ENCODE assay signal across 26 cellular contexts in genomic region chr5:7209583-7210139, GRCh38.
DNase-seq lines count a peak whose midpoint lies in the region; ATAC-seq, FAIRE-seq and TF ChIP-seq lines count a peak whose summit lies in the region.
"Had no signal": no experiment of that assay in that cellular context is flagged by ENCODE, and none has a peak within 500 bp of the region (broad histone marks: within the 10 kb centered on the region; RNA-seq: fewer than 3 reads in every experiment).

No MANE protein-coding gene starts in this region.

- TF ChIP-seq CTCF in bronchial epithelial cell (IDR thresholded peaks at IDR 0.05; ENCODE audit: insufficient read depth, low read length, severe bottlenecking), result no peak
- TF ChIP-seq CTCF in nephron progenitor cell (IDR thresholded peaks at IDR 0.05), result no peak

- peak overlapping the region; percentile 99 for H3K27ac Mint-ChIP-seq in nephron progenitor cell
- no peak overlapping the region for H3K27ac Mint-ChIP-seq in activated CD8-positive, alpha-beta memory T cell treated with anti-CD3 and anti-CD28 coated beads, Interleukin-2, amount 10 ng/mL, durations not matched to agents 7 days and 5 days
- H3K27ac Mint-ChIP-seq: activated CD4-positive, alpha-beta memory T cell treated with anti-CD3 and anti-CD28 coated beads for 36 hours; activated naive CD4-positive, alpha-beta T cell treated with anti-CD3 and anti-CD28 coated beads for 36 hours; naive thymus-derived CD4-positive, alpha-beta T cell; T-helper 17 cell had no signal

- ATAC-seq in HG02610 (IDR thresholded peaks at IDR 0.05; ENCODE audit: unreplicated experiment), result no peak
- no peak for ATAC-seq in activated CD8-positive, alpha-beta memory T cell treated with anti-CD3 and anti-CD28 coated beads, Interleukin-2, amount 10 ng/mL, durations not matched to agents 7 days and 5 days
- ATAC-seq: naive thymus-derived CD4-positive, alpha-beta T cell; T-helper 17 cell had no signal

- peaks cover 35% of the 10 kb centered on the region for H3K36me3 Mint-ChIP-seq in nephron progenitor cell (ENCODE audit: low read depth)
- no peaks in the 10 kb centered on the region for H3K36me3 Mint-ChIP-seq in activated CD8-positive, alpha-beta memory T cell treated with anti-CD3 and anti-CD28 coated beads, Interleukin-2, amount 10 ng/mL, durations not matched to agents 7 days and 5 days
- H3K36me3 Mint-ChIP-seq: activated CD4-positive, alpha-beta memory T cell treated with anti-CD3 and anti-CD28 coated beads for 36 hours; naive thymus-derived CD4-positive, alpha-beta T cell had no signal

- peaks cover 6% of the 10 kb centered on the region for H3K27me3 Mint-ChIP-seq in nephron progenitor cell (ENCODE audit: low read depth, poor library complexity)
- H3K27me3 Mint-ChIP-seq in activated CD8-positive, alpha-beta memory T cell treated with anti-CD3 and anti-CD28 coated beads, Interleukin-2, amount 10 ng/mL, durations not matched to agents 7 days and 5 days, result no peaks in the 10 kb centered on the region
- H3K27me3 Mint-ChIP-seq: activated CD4-positive, alpha-beta memory T cell treated with anti-CD3 and anti-CD28 coated beads for 36 hours; T-helper 17 cell had no signal

- CTCF ChIA-PET in activated CD8-positive, alpha-beta memory T cell treated with anti-CD3 and anti-CD28 coated beads, Interleukin-2, amount 10 ng/mL, durations not matched to agents 7 days and 5 days (lab: Charles Lee), result no interaction called here

- no peak overlapping the region for H3K4me3 ChIP-seq in bronchial epithelial cell (ENCODE audit: low read depth, low read length)
- H3K4me3 ChIP-seq: ovary, SJCRH30, upper lobe of left lung had no signal

- H3K9me3 Mint-ChIP-seq in nephron progenitor cell, result peaks cover 38% of the 10 kb centered on the region
- no peaks in the 10 kb centered on the region for H3K9me3 Mint-ChIP-seq in activated CD8-positive, alpha-beta memory T cell treated with anti-CD3 and anti-CD28 coated beads, Interleukin-2, amount 10 ng/mL, durations not matched to agents 7 days and 5 days (ENCODE audit: low read depth)
- H3K9me3 Mint-ChIP-seq: activated CD4-positive, alpha-beta memory T cell treated with anti-CD3 and anti-CD28 coated beads for 36 hours had no signal

- no peaks in the 10 kb centered on the region for H3K36me3 ChIP-seq in bronchial epithelial cell (ENCODE audit: control insufficient read depth, insufficient read depth, low read length)
- H3K36me3 ChIP-seq: ovary, SJCRH30, upper lobe of left lung had no signal

- no peaks in the 10 kb centered on the region for H3K27me3 ChIP-seq in bronchial epithelial cell (ENCODE audit: control insufficient read depth, insufficient read depth, low read length)
- H3K27me3 ChIP-seq: ovary, SJCRH30, upper lobe of left lung had no signal

- peak; percentile 4 to 7 for DNase-seq in Kasumi-1 (lab: John Stamatoyannopoulos, UW)
- peak; percentile 17 to 88 for DNase-seq in NCI-H2081 (lab: John Stamatoyannopoulos, UW)
- DNase-seq in bronchial epithelial cell (ENCODE audit: low read depth), result peak; percentile 66
- DNase-seq in nephron progenitor cell, result no peak
- DNase-seq in NK-92 treated with Interleukin-12 subunit alpha and Interleukin-12 subunit beta, amount 100 ng/mL, for 24 hours (lab: John Stamatoyannopoulos, UW), result no peak
- no peak for DNase-seq in mesenteric fat pad (ENCODE audit: low spot score)
- no peak for DNase-seq in activated CD8-positive, alpha-beta memory T cell treated with anti-CD3 and anti-CD28 coated beads, Interleukin-2, amount 10 ng/mL, durations not matched to agents 7 days and 5 days
- DNase-seq: activated CD4-positive, alpha-beta memory T cell treated with anti-CD3 and anti-CD28 coated beads for 36 hours; activated naive CD4-positive, alpha-beta T cell treated with anti-CD3 and anti-CD28 coated beads for 36 hours; activated T-cell treated with anti-CD3 and anti-CD28 coated beads, Interleukin-2, amount 50 U/mL, for 1 hour; cerebellar nuclear complex; effector memory CD4-positive, alpha-beta T cell; EL; KBM-7; mammary epithelial cell; naive thymus-derived CD4-positive, alpha-beta T cell; NCI-H1048; NCI-H510A treated with DMSO at 0.1 percent for 48 hours; ovary; SJCRH30; stimulated activated CD4-positive, alpha-beta T cell treated with anti-CD3 and anti-CD28 coated beads, Interleukin-1b, Interleukin-23, amount 100 ng/mL, for 48 hours; stimulated activated naive CD4-positive, alpha-beta T cell treated with Interleukin-2 at 50 U/mL for 16 hours; T-helper 17 cell; upper lobe of left lung had no signal

- H3K4me3 Mint-ChIP-seq in nephron progenitor cell, result peak overlapping the region; percentile 24
- H3K4me3 Mint-ChIP-seq in activated CD8-positive, alpha-beta memory T cell treated with anti-CD3 and anti-CD28 coated beads, Interleukin-2, amount 10 ng/mL, durations not matched to agents 7 days and 5 days, result no peak overlapping the region
- H3K4me3 Mint-ChIP-seq: activated CD4-positive, alpha-beta memory T cell treated with anti-CD3 and anti-CD28 coated beads for 36 hours; activated naive CD4-positive, alpha-beta T cell treated with anti-CD3 and anti-CD28 coated beads for 36 hours; naive thymus-derived CD4-positive, alpha-beta T cell; T-helper 17 cell had no signal

- peaks cover 70% of the 10 kb centered on the region for H3K4me1 Mint-ChIP-seq in nephron progenitor cell
- H3K4me1 Mint-ChIP-seq in activated CD8-positive, alpha-beta memory T cell treated with anti-CD3 and anti-CD28 coated beads, Interleukin-2, amount 10 ng/mL, durations not matched to agents 7 days and 5 days, result no peaks in the 10 kb centered on the region
- H3K4me1 Mint-ChIP-seq: naive thymus-derived CD4-positive, alpha-beta T cell; T-helper 17 cell had no signal

- no peak for FAIRE-seq in bronchial epithelial cell (lab: Jason Lieb, UNC)
- FAIRE-seq: GM18507 had no signal

Comparison
In these comparisons a context has a peak if more than half of its experiments do, and no peak if none do; other contexts are left out.
1. DNase-seq: peak in Kasumi-1 (2 of 2), NCI-H2081 (2 of 2) and bronchial epithelial cell (single experiment); none in nephron progenitor cell (single experiment), NK-92 treated with Interleukin-12 subunit alpha and Interleukin-12 subunit beta, amount 100 ng/mL, for 24 hours (single experiment), mesenteric fat pad (single experiment) and activated CD8-positive, alpha-beta memory T cell treated with anti-CD3 and anti-CD28 coated beads, Interleukin-2, amount 10 ng/mL, durations not matched to agents 7 days and 5 days (single experiment).